9 cellular contexts compared by ENCODE assay signal in the genomic region with DNA sequence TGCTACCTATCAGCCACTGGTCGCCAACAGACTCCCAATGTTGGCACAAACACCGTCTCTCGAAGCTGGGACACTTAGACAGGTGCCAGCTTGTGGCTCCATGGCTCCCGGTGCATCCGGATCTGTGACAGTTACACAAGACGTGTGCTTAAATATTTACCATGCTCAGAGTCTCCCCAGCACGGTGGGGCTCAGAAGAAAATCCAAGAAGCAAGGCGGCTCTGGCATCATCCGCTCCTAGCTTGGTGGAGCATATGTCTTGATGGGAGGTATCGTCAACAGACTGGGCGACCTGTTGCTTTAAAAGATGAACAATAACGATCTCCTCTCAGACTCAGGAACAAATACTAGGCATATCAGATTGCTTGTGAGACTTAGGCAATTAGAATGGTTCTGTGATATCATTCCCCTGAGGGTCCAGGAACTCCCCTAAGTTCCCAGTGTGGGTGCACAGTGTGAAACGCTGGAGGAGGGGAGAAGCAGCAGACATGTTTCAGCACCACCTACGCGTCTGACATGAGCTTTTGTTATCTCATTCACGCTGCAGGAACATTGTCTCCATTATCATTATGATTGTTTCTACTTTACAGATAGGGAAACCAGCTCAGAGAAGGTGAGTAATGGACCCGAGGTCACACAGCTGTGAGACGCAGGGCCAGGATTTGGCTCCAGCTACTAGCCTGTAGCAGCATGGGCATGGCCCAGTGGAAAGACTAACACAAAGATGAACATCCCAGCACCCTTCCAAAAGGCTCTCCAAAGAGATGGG.
DNase-seq lines count a peak whose midpoint lies in the region; ATAC-seq, FAIRE-seq and TF ChIP-seq lines count a peak whose summit lies in the region.
"Had no signal": no experiment of that assay in that cellular context is flagged by ENCODE, and none has a peak within 500 bp of the region (broad histone marks: within the 10 kb centered on the region; RNA-seq: fewer than 3 reads in every experiment).

No MANE protein-coding gene starts in this region.

- H3K27ac ChIP-seq in PC-9 (peak overlapping the region; percentile 86), duodenal mucosa (ENCODE audit: low read depth, low read length) (no peak overlapping the region), small intestine (ENCODE audit: low read depth in 1 of 2, low read length in 1 of 2) (no peak overlapping the region)

- H3K9ac ChIP-seq in duodenal mucosa (ENCODE audit: low read depth in 1 of 2, low read length in 2 of 2), result peak overlapping the region in 1 of 2 donors; percentile 20

- intact Hi-C loops in PC-9 (cut with micrococcal nuclease; ENCODE audit: unreplicated experiment), result loop anchor here (2.0 kb wide), 1 partner anchor 68 kb away; no protein-coding TSS in a partner anchor

- DNase-seq in GM13977 (ENCODE audit: low spot score) (peak; percentile 63), PC-9 (no peak), small intestine (peak; percentile 18)

- H4K20me1 ChIP-seq in PC-9 (ENCODE audit: insufficient read depth), result no peaks in the 10 kb centered on the region

- H3K4me1 ChIP-seq in PC-9 (replicated peaks; ENCODE audit: insufficient read depth), result peaks cover 52% of the 10 kb centered on the region
- peaks cover 26 to 27% of the 10 kb centered on the region in 2 donors for H3K4me1 ChIP-seq in duodenal mucosa (ENCODE audit: control insufficient read depth in 1 of 2, insufficient read depth in 2 of 2, low read length in 2 of 2)
- H3K4me1 ChIP-seq in small intestine (ENCODE audit: control insufficient read depth in 2 of 2, insufficient read depth in 1 of 2, low read depth in 1 of 2, low read length in 1 of 2), result peaks cover 0 to 2% of the 10 kb centered on the region in 2 donors

- TF ChIP-seq CTCF in GM13977 (IDR thresholded peaks at IDR 0.05; ENCODE audit: extremely low read depth, insufficient read depth, missing control alignments) (no peak), PC-9 (conservative IDR thresholded peaks at IDR 0.05) (no peak)

- no peaks in the 10 kb centered on the region for H3K9me3 ChIP-seq in PC-9 (ENCODE audit: insufficient read depth, low read depth)
- H3K9me3 ChIP-seq in duodenal mucosa (ENCODE audit: control insufficient read depth in 1 of 2, low read length in 2 of 2), result no peaks in the 10 kb centered on the region
- no peaks in the 10 kb centered on the region for H3K9me3 ChIP-seq in small intestine (ENCODE audit: control insufficient read depth, low read depth)

- POLR2A ChIA-PET in PC-9 (lab: Charles Lee; ENCODE audit: unreplicated experiment), result interaction anchor here (0.5 to 0.8 kb wide), 4 partner anchors 73 to 665 kb away, joined by 5 to 12 read pairs (median 6); no protein-coding TSS in a partner anchor

- H3K4me3 ChIP-seq in PC-9 (peak overlapping the region; percentile 47; the same call in 1 of the 2 replicates), duodenal mucosa (ENCODE audit: low read depth in 1 of 2, low read length in 2 of 2) (peak overlapping the region; percentile 36 to 54), small intestine (ENCODE audit: low read depth in 1 of 2, low read length in 2 of 2) (no peak overlapping the region)

- in situ Hi-C loops in GM13977 (cut with MboI; ENCODE audit: low pct_unique_long_range_greater_than_20kb, low sequenced_read_pairs, unreplicated experiment), result no loop called here

- H3K79me2 ChIP-seq in PC-9 (ENCODE audit: low read depth), result no peaks in the 10 kb centered on the region

- H3K27me3 ChIP-seq in PC-9 (ENCODE audit: insufficient read depth, low read depth) (no peaks in the 10 kb centered on the region), duodenal mucosa (ENCODE audit: control insufficient read depth in 1 of 2, insufficient read depth in 2 of 2, low read length in 2 of 2) (no peaks in the 10 kb centered on the region), small intestine (ENCODE audit: control insufficient read depth in 2 of 2, insufficient read depth in 2 of 2, low read length in 2 of 2) (no peaks in the 10 kb centered on the region)

- ATAC-seq in esophagus mucosa (no peak), HG03457 (IDR thresholded peaks at IDR 0.05; ENCODE audit: unreplicated experiment) (no peak), HG03108 (IDR thresholded peaks at IDR 0.05; ENCODE audit: unreplicated experiment) (no peak), HG03378 (IDR thresholded peaks at IDR 0.05; ENCODE audit: unreplicated experiment) (no peak)

- CTCF ChIA-PET in PC-9 (lab: Charles Lee), result interaction anchor here (0.6 kb wide), 1 partner anchor 115 kb away, joined by 3 read pairs; no protein-coding TSS in a partner anchor

- H3F3A ChIP-seq in PC-9 (ENCODE audit: insufficient read depth, low read depth), result peaks cover 21% of the 10 kb centered on the region

- H3K4me2 ChIP-seq in PC-9, result peak overlapping the region; percentile 80

- H3K9me2 ChIP-seq in PC-9 (ENCODE audit: insufficient read depth), result no peaks in the 10 kb centered on the region

- 11 to 55% (median 35%) methylated on average over 18 of the region's 18 CpGs for WGBS in small intestine, 3 donors

- H3K36me3 ChIP-seq in PC-9 (ENCODE audit: low read depth), result no peaks in the 10 kb centered on the region
- H3K36me3 ChIP-seq in duodenal mucosa (ENCODE audit: control insufficient read depth in 1 of 2, insufficient read depth in 2 of 2, low read length in 2 of 2), result no peaks in the 10 kb centered on the region
- no peaks in the 10 kb centered on the region for H3K36me3 ChIP-seq in small intestine (ENCODE audit: control insufficient read depth in 2 of 2, insufficient read depth in 2 of 2, low read length in 2 of 2)

- peak overlapping the region; percentile 74 for H2AFZ ChIP-seq in PC-9

- no TSS peak for BruUV-seq in PC-9 (replicated peaks; lab: Mats Ljungman, UMichigan)

- FAIRE-seq in small intestine (lab: Jason Lieb, UNC), result no peak
- FAIRE-seq: colon had no signal

Comparison
In these comparisons a context has a peak if more than half of its experiments do, and no peak if none do; other contexts are left out.
1. DNase-seq: peak in GM13977 (single experiment) and small intestine (single experiment); none in PC-9 (0 of 2).
2. H3K4me3 ChIP-seq: peak in PC-9 (single experiment) and duodenal mucosa (2 of 2); none in small intestine (0 of 2).